11 cellular contexts compared by ENCODE assay signal in the genomic region with DNA sequence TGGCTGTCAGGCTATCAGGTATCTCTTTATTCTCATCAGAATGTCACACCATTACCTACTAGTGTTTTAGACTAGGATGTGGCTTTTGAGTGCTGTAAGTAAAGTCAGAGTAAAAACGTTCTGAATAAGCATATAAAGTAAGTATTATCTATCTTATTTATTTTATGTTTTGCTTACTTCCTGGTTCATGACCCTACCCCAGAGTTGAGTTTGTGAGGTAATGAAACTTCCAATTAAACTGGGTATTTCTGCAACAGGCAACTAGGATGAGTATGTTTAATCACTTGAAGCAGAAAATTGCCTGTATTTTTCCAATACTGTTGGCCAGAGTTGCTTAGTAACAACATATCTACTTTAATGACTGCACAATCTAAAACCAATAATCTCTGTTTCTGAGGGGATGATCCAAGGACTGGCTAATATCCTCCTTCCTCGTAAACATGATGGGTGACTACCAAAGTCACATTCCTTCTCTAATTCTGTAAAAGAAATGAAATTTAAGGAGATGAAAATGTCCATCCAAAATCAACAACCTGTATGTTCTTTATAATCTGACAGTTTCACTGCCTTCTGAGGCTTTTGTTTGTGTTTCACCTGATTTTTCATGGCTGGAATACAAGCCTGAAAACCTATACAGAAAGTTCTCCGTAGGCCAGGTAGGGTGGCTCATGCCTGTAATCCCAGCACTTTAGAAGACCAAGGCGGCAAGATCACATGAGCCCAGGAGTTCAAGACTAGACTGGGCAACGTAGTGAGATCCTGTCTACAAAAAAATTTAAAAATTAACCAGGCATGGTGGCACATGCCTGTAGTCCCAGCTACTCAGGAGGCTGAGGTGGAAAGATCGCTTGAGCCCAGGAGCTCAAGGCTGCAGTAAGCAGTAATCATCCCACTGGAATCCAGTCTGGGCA.
"Had no signal": no experiment of that assay in that cellular context is flagged by ENCODE, and none has a peak within 500 bp of the region (broad histone marks: within the 10 kb centered on the region; RNA-seq: fewer than 3 reads in every experiment).

No MANE protein-coding gene starts in this region.

- DNase-seq: activated B cell treated with CpG ODN at 0.5 μM for 24 hours; activated CD4-positive, alpha-beta T cell treated with anti-CD3 and anti-CD28 coated beads for 48 hours; activated CD8-positive, alpha-beta memory T cell treated with anti-CD3 and anti-CD28 coated beads, Interleukin-2, amount 50 U/mL, for 48 hours; activated CD8-positive, alpha-beta T cell treated with anti-CD3 and anti-CD28 coated beads for 36 hours; activated naive CD4-positive, alpha-beta T cell; activated naive CD8-positive, alpha-beta T cell treated with anti-CD3 and anti-CD28 coated beads, Interleukin-2, amount 10 ng/mL, durations not matched to agents 7 days and 5 days; cortex of kidney; effector memory CD4-positive, alpha-beta T cell; T-helper 2 cell had no signal

- ATAC-seq: activated CD8-positive, alpha-beta T cell treated with anti-CD3 and anti-CD28 coated beads for 36 hours; sciatic nerve had no signal

- H3K4me3 Mint-ChIP-seq: activated B cell treated with CpG ODN at 0.5 μM for 24 hours; activated CD8-positive, alpha-beta T cell treated with anti-CD3 and anti-CD28 coated beads for 36 hours; activated naive CD8-positive, alpha-beta T cell treated with anti-CD3 and anti-CD28 coated beads, Interleukin-2, amount 10 ng/mL, durations not matched to agents 7 days and 5 days; brain had no signal

- H3K27ac Mint-ChIP-seq: activated B cell treated with CpG ODN at 0.5 μM for 24 hours; activated naive CD8-positive, alpha-beta T cell treated with anti-CD3 and anti-CD28 coated beads, Interleukin-2, amount 10 ng/mL, durations not matched to agents 7 days and 5 days; brain had no signal

- H3K27me3 Mint-ChIP-seq: activated B cell treated with CpG ODN at 0.5 μM for 24 hours; activated CD8-positive, alpha-beta T cell treated with anti-CD3 and anti-CD28 coated beads for 36 hours; activated naive CD8-positive, alpha-beta T cell treated with anti-CD3 and anti-CD28 coated beads, Interleukin-2, amount 10 ng/mL, durations not matched to agents 7 days and 5 days had no signal

- H3K4me1 Mint-ChIP-seq: activated naive CD8-positive, alpha-beta T cell treated with anti-CD3 and anti-CD28 coated beads, Interleukin-2, amount 10 ng/mL, durations not matched to agents 7 days and 5 days had no signal

- H3K9me3 Mint-ChIP-seq: activated B cell treated with CpG ODN at 0.5 μM for 24 hours; activated CD8-positive, alpha-beta T cell treated with anti-CD3 and anti-CD28 coated beads for 36 hours; activated naive CD8-positive, alpha-beta T cell treated with anti-CD3 and anti-CD28 coated beads, Interleukin-2, amount 10 ng/mL, durations not matched to agents 7 days and 5 days; brain had no signal
